7 cellular contexts compared by ENCODE assay signal in genomic region chr7:130764569-130764968, GRCh38. TPM values are rescaled to one million over a fixed set of nuclear protein-coding genes. Genes with fewer than 3 reads are reported as not detected.
"Had no signal": no experiment of that assay in that cellular context is flagged by ENCODE, and none has a peak within 500 bp of the region (broad histone marks: within the 10 kb centered on the region; RNA-seq: fewer than 3 reads in every experiment).

No MANE protein-coding gene starts in this region.

RNA-seq across cellular contexts. Expression of gene KLF14, which starts 30.6 kb away (rescaled TPM):
- total RNA-seq: OCI-LY7, PC-3, PC-9, Peyer's patch, Right ventricle myocardium superior, SJSA1, T-cell had no signal
